In the genomic region with DNA sequence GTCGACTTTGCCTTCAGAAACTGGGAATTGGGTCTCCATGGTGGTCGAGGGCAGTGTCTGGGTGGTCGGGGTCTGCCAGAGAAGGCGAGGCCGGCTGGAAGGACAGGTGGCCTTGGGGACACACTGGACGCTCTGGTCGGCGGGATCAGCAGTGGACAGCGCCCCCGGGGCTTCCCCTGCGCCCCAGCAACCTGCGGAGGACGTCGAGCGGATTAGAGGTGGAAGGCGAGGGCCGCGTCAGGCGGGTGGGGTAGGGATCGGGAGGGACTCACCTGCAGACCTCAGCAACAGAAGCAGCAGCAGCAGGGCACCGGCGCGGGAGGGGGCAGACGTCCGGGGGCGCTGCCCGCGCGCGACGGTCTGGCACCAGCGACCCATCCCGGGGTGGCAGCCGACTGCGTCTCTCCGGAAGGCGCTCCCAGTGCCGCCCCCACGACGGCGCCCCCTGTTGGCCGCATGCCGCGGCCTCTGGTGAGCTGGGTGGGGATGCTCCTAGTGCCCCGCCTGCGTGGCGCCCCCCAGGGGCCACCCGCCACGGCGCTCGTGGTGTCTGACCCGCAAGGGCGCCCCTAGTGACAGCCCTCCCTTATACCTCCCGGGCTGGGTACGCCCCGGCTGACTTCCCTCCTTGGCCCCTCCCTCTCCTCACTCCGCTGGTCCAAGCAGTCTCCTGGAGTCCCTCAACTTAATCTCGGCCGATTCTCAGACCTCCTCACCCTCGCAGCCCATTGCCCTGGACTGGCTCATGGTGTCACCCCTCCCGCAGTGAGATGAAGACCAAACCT, we compare ENCODE assay signal across 13 cellular contexts. TPM values are rescaled to one million over a fixed set of nuclear protein-coding genes. Genes with fewer than 3 reads are reported as not detected.
DNase-seq lines count a peak whose midpoint lies in the region; ATAC-seq, FAIRE-seq and TF ChIP-seq lines count a peak whose summit lies in the region.
"Had no signal": no experiment of that assay in that cellular context is flagged by ENCODE, and none has a peak within 500 bp of the region (broad histone marks: within the 10 kb centered on the region; RNA-seq: fewer than 3 reads in every experiment).

A gene with protein sequence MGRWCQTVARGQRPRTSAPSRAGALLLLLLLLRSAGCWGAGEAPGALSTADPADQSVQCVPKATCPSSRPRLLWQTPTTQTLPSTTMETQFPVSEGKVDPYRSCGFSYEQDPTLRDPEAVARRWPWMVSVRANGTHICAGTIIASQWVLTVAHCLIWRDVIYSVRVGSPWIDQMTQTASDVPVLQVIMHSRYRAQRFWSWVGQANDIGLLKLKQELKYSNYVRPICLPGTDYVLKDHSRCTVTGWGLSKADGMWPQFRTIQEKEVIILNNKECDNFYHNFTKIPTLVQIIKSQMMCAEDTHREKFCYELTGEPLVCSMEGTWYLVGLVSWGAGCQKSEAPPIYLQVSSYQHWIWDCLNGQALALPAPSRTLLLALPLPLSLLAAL (minus strand): TSS at position 423 of the 785 bp plus-strand sequence. CDS start 45 bp downstream, at position 378.

- POLR2A ChIA-PET in A549 (lab: Yijun Ruan, JAX) = no interaction called here

- H2AFZ ChIP-seq in Karpas-422 (ENCODE audit: low read length) = no peak within 1 kb of the TSS

- H3K27ac ChIP-seq in A549 (no peak within 1 kb of the TSS), esophagus squamous epithelium (no peak within 1 kb of the TSS), Karpas-422 (ENCODE audit: low read length) (no peak within 1 kb of the TSS)

- peaks cover 9% of the 10 kb centered on the region for H3K4me1 Mint-ChIP-seq in activated T-cell treated with anti-CD3 and anti-CD28 coated beads, Interleukin-2, amount 50 U/mL, for 24 hours (ENCODE audit: low read depth)
- H3K4me1 Mint-ChIP-seq in activated T-helper 2 cell treated with anti-CD3 and anti-CD28 coated beads, Interferon-gamma antibody, Interleukin-2, Interleukin-4, amounts not matched to agents 10 μg/mL and 5 μg/mL and 100 μg/mL, durations not matched to agents 14 hours and 24 hours and 36 hours (ENCODE audit: low read depth) = no peaks in the 10 kb centered on the region

- no peak for FAIRE-seq in A549 (lab: Jason Lieb, UNC)
- FAIRE-seq: endometrium, G401.6 had no signal

- TF ChIP-seq RAD21 in A549 (conservative IDR thresholded peaks at IDR 0.05 in 1 of 2, IDR thresholded peaks at IDR 0.05 in 1 of 2) = no peak

- H3K4me2 ChIP-seq in A549 (no peak within 1 kb of the TSS), Karpas-422 (ENCODE audit: low read depth, low read length, poor library complexity, severe bottlenecking) (no peak within 1 kb of the TSS)

- H3K27ac Mint-ChIP-seq in activated T-cell treated with anti-CD3 and anti-CD28 coated beads, Interleukin-2, amount 50 U/mL, for 24 hours = no peak within 1 kb of the TSS
- H3K27ac Mint-ChIP-seq in activated T-helper 2 cell treated with anti-CD3 and anti-CD28 coated beads, Interferon-gamma antibody, Interleukin-2, Interleukin-4, amounts not matched to agents 10 μg/mL and 5 μg/mL and 100 μg/mL, durations not matched to agents 14 hours and 24 hours and 36 hours = no peak within 1 kb of the TSS

- H3K36me3 ChIP-seq in esophagus squamous epithelium = no peaks in the 10 kb centered on the region
- no peaks in the 10 kb centered on the region for H3K36me3 ChIP-seq in Karpas-422 (ENCODE audit: insufficient read depth, low read length)

- no peak within 1 kb of the TSS for H3K4me3 Mint-ChIP-seq in activated T-cell treated with anti-CD3 and anti-CD28 coated beads, Interleukin-2, amount 50 U/mL, for 24 hours
- H3K4me3 Mint-ChIP-seq in activated T-helper 2 cell treated with anti-CD3 and anti-CD28 coated beads, Interferon-gamma antibody, Interleukin-2, Interleukin-4, amounts not matched to agents 10 μg/mL and 5 μg/mL and 100 μg/mL, durations not matched to agents 14 hours and 24 hours and 36 hours (ENCODE audit: low read depth) = no peak within 1 kb of the TSS
- H3K4me3 Mint-ChIP-seq: naive thymus-derived CD8-positive, alpha-beta T cell; stimulated activated effector memory CD8-positive, alpha-beta T cell treated with anti-CD3 and anti-CD28 coated beads, Interleukin-12 subunit alpha, Interleukin-12 subunit beta, amount 100 ng/mL, for 72 hours had no signal

- H3K9me3 Mint-ChIP-seq in activated T-cell treated with anti-CD3 and anti-CD28 coated beads, Interleukin-2, amount 50 U/mL, for 24 hours = peaks cover 4% of the 10 kb centered on the region
- peaks cover 4% of the 10 kb centered on the region for H3K9me3 Mint-ChIP-seq in activated T-helper 2 cell treated with anti-CD3 and anti-CD28 coated beads, Interferon-gamma antibody, Interleukin-2, Interleukin-4, amounts not matched to agents 10 μg/mL and 5 μg/mL and 100 μg/mL, durations not matched to agents 14 hours and 24 hours and 36 hours
- H3K9me3 Mint-ChIP-seq: stimulated activated effector memory CD8-positive, alpha-beta T cell treated with anti-CD3 and anti-CD28 coated beads, Interleukin-12 subunit alpha, Interleukin-12 subunit beta, amount 100 ng/mL, for 72 hours had no signal

- H3K36me3 Mint-ChIP-seq in activated T-cell treated with anti-CD3 and anti-CD28 coated beads, Interleukin-2, amount 50 U/mL, for 24 hours (ENCODE audit: low read depth) = no peaks in the 10 kb centered on the region
- H3K36me3 Mint-ChIP-seq in activated T-helper 2 cell treated with anti-CD3 and anti-CD28 coated beads, Interferon-gamma antibody, Interleukin-2, Interleukin-4, amounts not matched to agents 10 μg/mL and 5 μg/mL and 100 μg/mL, durations not matched to agents 14 hours and 24 hours and 36 hours (ENCODE audit: low read depth) = no peaks in the 10 kb centered on the region
- H3K36me3 Mint-ChIP-seq: naive thymus-derived CD8-positive, alpha-beta T cell; stimulated activated effector memory CD8-positive, alpha-beta T cell treated with anti-CD3 and anti-CD28 coated beads, Interleukin-12 subunit alpha, Interleukin-12 subunit beta, amount 100 ng/mL, for 72 hours had no signal

- H3K4me1 ChIP-seq in A549 (no peaks in the 10 kb centered on the region; the same call in 2 of the 3 replicates), esophagus squamous epithelium (peaks cover 0 to 16% (median 0%) of the 10 kb centered on the region in 3 donors), Karpas-422 (ENCODE audit: low read length) (no peaks in the 10 kb centered on the region)

- WGBS in A549 (ENCODE audit: missing lambda C conversion rate) = 78% methylated on average over 20 of the region's 61 CpGs
- WGBS in esophagus squamous epithelium, 2 donors = 62 to 76% methylated on average over 11 to 24 of the region's 61 CpGs

- TF ChIP-seq POLR2A in A549 (IDR thresholded peaks at IDR 0.05; ENCODE audit: low read length) (no peak), esophagus squamous epithelium (IDR thresholded peaks at IDR 0.05) (no peak)

- peaks cover 0 to 47% (median 0%) of the 10 kb centered on the region in 4 donors for H3K27me3 ChIP-seq in esophagus squamous epithelium
- H3K27me3 ChIP-seq in Karpas-422 (ENCODE audit: low read length) = no peaks in the 10 kb centered on the region

- no peaks in the 10 kb centered on the region for H4K20me1 ChIP-seq in Karpas-422 (ENCODE audit: insufficient read depth, low read depth, low read length)

- H3K4me3 ChIP-seq in A549 (no peak within 1 kb of the TSS), GM12875 (ENCODE audit: low read depth, low read length) (no peak within 1 kb of the TSS), esophagus squamous epithelium (no peak within 1 kb of the TSS), Karpas-422 (ENCODE audit: low read length) (no peak within 1 kb of the TSS)

- peaks cover 27% of the 10 kb centered on the region for H3K27me3 Mint-ChIP-seq in activated T-cell treated with anti-CD3 and anti-CD28 coated beads, Interleukin-2, amount 50 U/mL, for 24 hours
- H3K27me3 Mint-ChIP-seq in activated T-helper 2 cell treated with anti-CD3 and anti-CD28 coated beads, Interferon-gamma antibody, Interleukin-2, Interleukin-4, amounts not matched to agents 10 μg/mL and 5 μg/mL and 100 μg/mL, durations not matched to agents 14 hours and 24 hours and 36 hours (ENCODE audit: low read depth) = peaks cover 7% of the 10 kb centered on the region

- peak; percentile 13; the same call in 2 of the 3 replicates for TF ChIP-seq CTCF in A549 (IDR thresholded peaks at IDR 0.05)
- TF ChIP-seq CTCF in GM12875 (IDR thresholded peaks at IDR 0.05; ENCODE audit: borderline replicate concordance, insufficient read depth, low read depth, low read length) = peak; percentile 43
- peak in 1 of 6 experiments; percentile 5 for TF ChIP-seq CTCF in esophagus squamous epithelium (IDR thresholded peaks at IDR 0.05)

- CTCF ChIA-PET in A549 (lab: Yijun Ruan, JAX) = interaction anchor here (0.9 to 2.8 kb wide), 2 partner anchors 19 to 178 kb away, joined by 3 to 10 read pairs; no protein-coding TSS in a partner anchor

- no peaks in the 10 kb centered on the region for H3K79me2 ChIP-seq in Karpas-422 (ENCODE audit: low read length)

- H3K9ac ChIP-seq in Karpas-422 (ENCODE audit: low read length) = no peak within 1 kb of the TSS

- intact Hi-C loops in esophagus squamous epithelium (cut with DNase I) = no loop called here
- intact Hi-C loops in activated T-helper 2 cell treated with anti-CD3 and anti-CD28 coated beads, Interferon-gamma antibody, Interleukin-2, Interleukin-4, amounts not matched to agents 10 μg/mL and 5 μg/mL and 100 μg/mL, durations not matched to agents 14 hours and 24 hours and 36 hours (cut with micrococcal nuclease) = no loop called here

- no peak for TF ChIP-seq EP300 in A549 (IDR thresholded peaks at IDR 0.05)

- H3K9me3 ChIP-seq in A549 (no peaks in the 10 kb centered on the region), esophagus squamous epithelium (no peaks in the 10 kb centered on the region), Karpas-422 (ENCODE audit: low read length) (no peaks in the 10 kb centered on the region)

- ATAC-seq in A549 = peak in 1 of 2 experiments; percentile 76; a peak in 3 of 6 replicates
- ATAC-seq: stimulated activated effector memory CD8-positive, alpha-beta T cell treated with anti-CD3 and anti-CD28 coated beads, Interleukin-12 subunit alpha, Interleukin-12 subunit beta, amount 100 ng/mL, for 72 hours had no signal

- DNase-seq in A549 (ENCODE audit: low read depth in 1 of 2, low spot score in 1 of 2) = no peak
- peak; percentile 57 for DNase-seq in activated T-cell treated with anti-CD3 and anti-CD28 coated beads, Interleukin-2, amount 50 U/mL, for 24 hours
- peak; percentile 79 for DNase-seq in mesenteric fat pad (ENCODE audit: low spot score)
- no peak for DNase-seq in esophagus squamous epithelium (lab: John Stamatoyannopoulos, UW)
- DNase-seq in activated T-helper 2 cell treated with anti-CD3 and anti-CD28 coated beads, Interferon-gamma antibody, Interleukin-2, Interleukin-4, amounts not matched to agents 10 μg/mL and 5 μg/mL and 100 μg/mL, durations not matched to agents 14 hours and 24 hours and 36 hours (ENCODE audit: low spot score) = no peak
- DNase-seq in NK-92 (lab: John Stamatoyannopoulos, UW; ENCODE audit: unreplicated experiment) = no peak
- DNase-seq in Karpas-422 = no peak
- DNase-seq: NCI-H187 treated with DMSO at 0.1 percent for 48 hours had no signal

- H3K9me2 ChIP-seq in Karpas-422 (replicated peaks; ENCODE audit: insufficient read depth, low read length) = no peaks in the 10 kb centered on the region

RNA-seq across cellular contexts. Expression of the gene that starts here (rescaled TPM):
- not detected in 2 replicates for polyA plus RNA-seq in A549 (2011; rRNA removed)
- polyA plus RNA-seq in A549 (2012; cell fraction: cytosol; rRNA removed) = not detected in 2 replicates
- polyA plus RNA-seq in A549 (2012; cell fraction: nucleus; rRNA removed) = 0.01 TPM in 1 of 2 replicates, not detected in the other
- polyA plus RNA-seq in A549 (2017; fragmentation: RNase III; extraction: RNeasy Plus Mini Kit Qiagen cat#74134 plus additional on column Dnase treatment) = not detected in 3 replicates
- polyA minus RNA-seq in A549 (2011; rRNA and poly(A)+ RNA removed) = not detected in 2 replicates
- total RNA-seq in mesenteric fat pad = not detected
- under 1 TPM in 1 of 4 donors, not detected in 3; 0.19 TPM for total RNA-seq in esophagus squamous epithelium
- total RNA-seq in activated T-helper 2 cell treated with anti-CD3 and anti-CD28 coated beads, Interferon-gamma antibody, Interleukin-2, Interleukin-4, amounts not matched to agents 10 μg/mL and 5 μg/mL and 100 μg/mL, durations not matched to agents 14 hours and 24 hours and 36 hours = not detected in 2 replicates
- not detected in 2 replicates for total RNA-seq in Karpas-422 (2014; rRNA removed; shearing (Covaris generic); ENCODE audit: low replicate concordance)
- total RNA-seq: naive thymus-derived CD8-positive, alpha-beta T cell had no signal

Comparison
In these comparisons a context has a peak if more than half of its experiments do, and no peak if none do; other contexts are left out.
1. Peak in DNase-seq in mesenteric fat pad; RNA of the gene not detected or under 1 TPM.